Comparison of ENCODE assay signal across 20 cellular contexts in genomic region chrX:102930990-102931756, GRCh38. TPM values are rescaled to one million over a fixed set of nuclear protein-coding genes. Genes with fewer than 3 reads are reported as not detected.
"Had no signal": no experiment of that assay in that cellular context is flagged by ENCODE, and none has a peak within 500 bp of the region (broad histone marks: within the 10 kb centered on the region; RNA-seq: fewer than 3 reads in every experiment).

No MANE protein-coding gene starts in this region.

- H3K36me3 ChIP-seq: brain microvascular endothelial cell, colonic mucosa, neural progenitor cell, right lobe of liver had no signal

- ATAC-seq: activated CD8-positive, alpha-beta T cell treated with anti-CD3 and anti-CD28 coated beads for 36 hours; activated naive CD8-positive, alpha-beta T cell treated with anti-CD3 and anti-CD28 coated beads, Interleukin-2, amount 50 U/mL, for 24 hours; esophagus mucosa; left cardiac atrium; naive thymus-derived CD4-positive, alpha-beta T cell; right lobe of liver; stimulated activated memory B cell treated with anti-CD40 and anti-IgM and Interleukin-4, amounts not matched to agents 10 μg/mL and 1 μg/mL and 100 μg/mL, for 72 hours had no signal

- H3K27me3 ChIP-seq: brain microvascular endothelial cell, colonic mucosa, neural progenitor cell, right lobe of liver, testis had no signal

- H3K9me3 ChIP-seq: colonic mucosa, right lobe of liver, testis had no signal

- H3K27ac ChIP-seq: brain microvascular endothelial cell, colonic mucosa, neural progenitor cell, right lobe of liver, testis had no signal

- DNase-seq: activated B cell treated with CpG ODN at 0.5 μM for 24 hours; activated CD4-positive, alpha-beta T cell treated with anti-CD3 and anti-CD28 coated beads, Interleukin-2, amount 10 ng/mL, durations not matched to agents 24 days and 14 days; activated CD8-positive, alpha-beta T cell treated with anti-CD3 and anti-CD28 coated beads for 36 hours; activated naive CD4-positive, alpha-beta T cell treated with anti-CD3 and anti-CD28 coated beads, Interleukin-2, amount 10 ng/mL, durations not matched to agents 7 days and 5 days; activated naive CD8-positive, alpha-beta T cell treated with anti-CD3 and anti-CD28 coated beads, Interleukin-2, amount 50 U/mL, for 24 hours; activated T-cell treated with anti-CD3 and anti-CD28 coated beads, Interleukin-2, amount 50 U/mL, for 24 hours; anterior cingulate cortex; brain microvascular endothelial cell; colonic mucosa; left cardiac atrium; mesendoderm; naive thymus-derived CD4-positive, alpha-beta T cell; right lobe of liver; stimulated activated CD4-positive, alpha-beta T cell treated with anti-CD3 and anti-CD28 coated beads, Interleukin-4, amount 100 ng/mL, for 24 hours; testis had no signal

- FAIRE-seq: endometrium, TTC549 had no signal

- H3K4me1 ChIP-seq: colonic mucosa, neural progenitor cell, right lobe of liver, testis had no signal

- H3K4me3 ChIP-seq: colonic mucosa, neural progenitor cell, right lobe of liver, testis had no signal

RNA-seq across cellular contexts. Expression of gene RAB40AL, which starts 5.9 kb away (rescaled TPM):
- total RNA-seq: activated CD8-positive, alpha-beta T cell treated with anti-CD3 and anti-CD28 coated beads for 36 hours had no signal
- polyA plus RNA-seq: naive thymus-derived CD4-positive, alpha-beta T cell had no signal
